Comparison of ENCODE assay signal across 8 cellular contexts in genomic region chr1:179229214-179230140, GRCh38. TPM values are rescaled to one million over a fixed set of nuclear protein-coding genes. Genes with fewer than 3 reads are reported as not detected.
DNase-seq lines count a peak whose midpoint lies in the region; ATAC-seq lines count a peak whose summit lies in the region.

Gene ABL2, minus strand, starts transcription at chr1:179229677. Its CDS starts 280 bp downstream, at chr1:179229397.

- ATAC-seq in HG02885 (IDR thresholded peaks at IDR 0.05; ENCODE audit: poor library complexity, unreplicated experiment): peak; percentile 69

- H3K9me3 ChIP-seq in ectodermal cell (ENCODE audit: control insufficient read depth, low read length): no peaks in the 10 kb centered on the region

- CTCF ChIA-PET in activated CD4-positive, alpha-beta memory T cell treated with anti-CD3 and anti-CD28 coated beads for 36 hours (lab: Charles Lee): interaction anchor here (1.4 kb wide), 1 partner anchor 109 kb away, joined by 4 read pairs; no protein-coding TSS in a partner anchor

- peak within 1 kb of the TSS; percentile 55 for H3K4me2 ChIP-seq in mesendoderm (ENCODE audit: low read length)

- H2BK120ac ChIP-seq in mesendoderm (ENCODE audit: low read depth, low read length): no peak within 1 kb of the TSS

- H2AK5ac ChIP-seq in mesendoderm (ENCODE audit: low read length): no peak within 1 kb of the TSS

- peak within 1 kb of the TSS; percentile 89 for H4K8ac ChIP-seq in mesendoderm (ENCODE audit: low read depth, low read length)

- H3K27ac Mint-ChIP-seq in activated CD4-positive, alpha-beta memory T cell treated with anti-CD3 and anti-CD28 coated beads for 36 hours: peak within 1 kb of the TSS; percentile 80

- peak within 1 kb of the TSS; percentile 94 for H3K18ac ChIP-seq in mesendoderm (ENCODE audit: low read length)

- H4K5ac ChIP-seq in mesendoderm (ENCODE audit: low read length): no peak within 1 kb of the TSS

- no peaks in the 10 kb centered on the region for H3K27me3 Mint-ChIP-seq in activated CD4-positive, alpha-beta memory T cell treated with anti-CD3 and anti-CD28 coated beads for 36 hours

- H3K4me3 Mint-ChIP-seq in activated CD4-positive, alpha-beta memory T cell treated with anti-CD3 and anti-CD28 coated beads for 36 hours: peak within 1 kb of the TSS; percentile 90

- peak within 1 kb of the TSS; percentile 81 for H3K4me3 ChIP-seq in ectodermal cell (ENCODE audit: insufficient read depth, low read depth, low read length)
- peak within 1 kb of the TSS; percentile 82 for H3K4me3 ChIP-seq in mesendoderm (ENCODE audit: low read length)

- DNase-seq in NCI-H2196 (lab: John Stamatoyannopoulos, UW; ENCODE audit: unreplicated experiment) (peak; percentile 29), NCI-H2196 treated with DMSO at 0.1 percent for 48 hours (lab: John Stamatoyannopoulos, UW; ENCODE audit: unreplicated experiment) (no peak), NCI-H2227 (lab: John Stamatoyannopoulos, UW; ENCODE audit: unreplicated experiment) (peak; percentile 74), mesendoderm (peak; percentile 67)
- peak; percentile 60 for DNase-seq in activated CD4-positive, alpha-beta memory T cell treated with anti-CD3 and anti-CD28 coated beads for 36 hours
- peak; percentile 34 to 49 for DNase-seq in stimulated activated CD8-positive, alpha-beta memory T cell treated with anti-CD3 and anti-CD28 coated beads, Interleukin-15, amount 100 ng/mL, for 4 hours (ENCODE audit: low read depth in 2 of 2)

- H3K23ac ChIP-seq in mesendoderm (ENCODE audit: low read length): no peak within 1 kb of the TSS

- H3K9ac ChIP-seq in mesendoderm (ENCODE audit: low read length): peak within 1 kb of the TSS; percentile 90

- intact Hi-C loops in activated CD4-positive, alpha-beta memory T cell treated with anti-CD3 and anti-CD28 coated beads for 36 hours (cut with micrococcal nuclease): loop anchor here (2.0 kb wide), 2 partner anchors 15 to 195 kb away; no protein-coding TSS in a partner anchor

- H3K27me3 ChIP-seq in ectodermal cell (ENCODE audit: control insufficient read depth, insufficient read depth, low read length, poor library complexity, severe bottlenecking) (peaks cover 5% of the 10 kb centered on the region), mesendoderm (ENCODE audit: insufficient read depth, low read length, poor library complexity) (no peaks in the 10 kb centered on the region)

- no peaks in the 10 kb centered on the region for H3K36me3 ChIP-seq in ectodermal cell (ENCODE audit: control insufficient read depth, insufficient read depth, low read length)
- no peaks in the 10 kb centered on the region for H3K36me3 ChIP-seq in mesendoderm (ENCODE audit: control insufficient read depth, insufficient read depth, low read length)

- peak within 1 kb of the TSS; percentile 82 for H3K4ac ChIP-seq in mesendoderm (ENCODE audit: low read depth, low read length)

- 0% methylated on average over 93 to 94 of the region's 94 CpGs for WGBS in ectodermal cell, 2 experiments
- WGBS in mesendoderm (ENCODE audit: extremely low coverage, insufficient coverage, low lambda C conversion rate): no CpG with 5 or more reads among the region's 94 CpGs

- no peak within 1 kb of the TSS for H2BK15ac ChIP-seq in mesendoderm (replicated peaks; ENCODE audit: low read depth)

- H3K4me1 Mint-ChIP-seq in activated CD4-positive, alpha-beta memory T cell treated with anti-CD3 and anti-CD28 coated beads for 36 hours (ENCODE audit: low read depth): peaks cover 34% of the 10 kb centered on the region

- peaks cover 31% of the 10 kb centered on the region for H3K79me2 ChIP-seq in mesendoderm (ENCODE audit: control insufficient read depth, insufficient read depth, low read length)

- H3K79me1 ChIP-seq in mesendoderm (ENCODE audit: low read length): peaks cover 8% of the 10 kb centered on the region

- H3K4me1 ChIP-seq in ectodermal cell (ENCODE audit: control insufficient read depth, insufficient read depth, low read length): peaks cover 5% of the 10 kb centered on the region
- H3K4me1 ChIP-seq in mesendoderm (ENCODE audit: control insufficient read depth, low read depth, low read length): peaks cover 4% of the 10 kb centered on the region

- no peaks in the 10 kb centered on the region for H3K9me3 Mint-ChIP-seq in activated CD4-positive, alpha-beta memory T cell treated with anti-CD3 and anti-CD28 coated beads for 36 hours

- H2BK5ac ChIP-seq in mesendoderm (ENCODE audit: low read length): no peak within 1 kb of the TSS

- H3K27ac ChIP-seq in ectodermal cell (ENCODE audit: insufficient read depth, low read depth, low read length, poor library complexity, severe bottlenecking) (peak within 1 kb of the TSS; percentile 87), mesendoderm (ENCODE audit: low read depth, low read length) (peak within 1 kb of the TSS; percentile 93)

- no peaks in the 10 kb centered on the region for H3K36me3 Mint-ChIP-seq in activated CD4-positive, alpha-beta memory T cell treated with anti-CD3 and anti-CD28 coated beads for 36 hours

- POLR2A ChIA-PET in activated CD4-positive, alpha-beta memory T cell treated with anti-CD3 and anti-CD28 coated beads for 36 hours (lab: Charles Lee): interaction anchor here (0.7 to 2.1 kb wide), 3 partner anchors 64 to 136 kb away, joined by 3 to 5 read pairs (median 4); partner anchors contain the start of genes AXDND1 and SOAT1

- peak within 1 kb of the TSS; percentile 94 for H3K56ac ChIP-seq in mesendoderm (ENCODE audit: low read length)

RNA-seq across cellular contexts. Expression of gene ABL2, which starts in this region (rescaled TPM):
- total RNA-seq in activated CD4-positive, alpha-beta memory T cell treated with anti-CD3 and anti-CD28 coated beads for 36 hours: 1 to 10 TPM; 8.8 to 9.1 TPM
- 13.1 TPM for polyA plus RNA-seq in ectodermal cell (2013, experiment 1 of 4)
- 16.6 TPM for polyA plus RNA-seq in ectodermal cell (2013, experiment 2 of 4)
- 10.6 TPM for polyA plus RNA-seq in ectodermal cell (2013, experiment 3 of 4)
- 13.1 TPM for polyA plus RNA-seq in ectodermal cell (2013, experiment 4 of 4)
- polyA plus RNA-seq in mesendoderm (2013, experiment 1 of 2): 4.7 TPM
- polyA plus RNA-seq in mesendoderm (2013, experiment 2 of 2): 4.5 TPM
